In the genomic region with DNA sequence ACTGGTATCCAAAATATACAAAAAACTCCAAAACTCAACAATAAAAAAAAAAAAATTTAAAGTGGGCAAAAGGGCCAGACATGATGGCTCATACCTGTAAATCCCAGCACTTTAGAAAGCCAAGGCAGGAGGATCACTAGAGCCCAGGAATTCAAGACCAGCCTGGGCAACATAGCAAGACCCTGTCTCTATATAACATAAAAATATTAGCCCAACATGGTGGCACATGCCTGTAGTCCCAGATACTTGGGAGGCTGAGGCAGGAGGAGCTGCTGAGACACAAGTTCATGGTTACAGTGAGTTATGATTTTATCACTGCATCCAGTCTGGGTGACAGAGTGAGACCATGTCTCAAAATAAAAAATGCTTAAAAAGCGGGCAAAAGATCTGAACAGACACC, we compare ENCODE assay signal across 19 cellular contexts.
"Had no signal": no experiment of that assay in that cellular context is flagged by ENCODE, and none has a peak within 500 bp of the region (broad histone marks: within the 10 kb centered on the region; RNA-seq: fewer than 3 reads in every experiment).

No MANE protein-coding gene starts in this region.

- H3K9me3 ChIP-seq: esophagus muscularis mucosa, gastroesophageal sphincter, neutrophil, stomach, thoracic aorta had no signal

- H3K4me2 ChIP-seq: hepatocyte had no signal

- H3K27ac ChIP-seq: epithelial cell of prostate, hepatocyte, neutrophil, skin epidermis, stomach, thoracic aorta had no signal

- H3K36me3 ChIP-seq: esophagus muscularis mucosa, gastroesophageal sphincter, neutrophil, stomach, thoracic aorta had no signal

- H2AFZ ChIP-seq: hepatocyte had no signal

- FAIRE-seq: kidney had no signal

- ATAC-seq: effector memory CD8-positive, alpha-beta T cell; gastroesophageal sphincter; left colon; naive thymus-derived CD4-positive, alpha-beta T cell; sciatic nerve had no signal

- H3K4me3 ChIP-seq: esophagus muscularis mucosa, gastroesophageal sphincter, hepatocyte, skin epidermis, stomach, thoracic aorta had no signal

- DNase-seq: effector memory CD8-positive, alpha-beta T cell; glutamatergic neuron; kidney; left colon; mammary epithelial cell; naive thymus-derived CD4-positive, alpha-beta T cell; posterior cingulate gyrus; stimulated activated CD4-positive, alpha-beta T cell treated with anti-CD3 and anti-CD28 coated beads, Interleukin-2, amount 100 ng/mL, for 24 hours; stimulated activated naive CD4-positive, alpha-beta T cell; stomach; substantia nigra had no signal

- H3K27me3 ChIP-seq: esophagus muscularis mucosa, gastroesophageal sphincter, hepatocyte, neutrophil had no signal
